In genomic region chr6:69735029-69735428, GRCh38 we compare ENCODE assay signal across 21 cellular contexts.
"Had no signal": no experiment of that assay in that cellular context is flagged by ENCODE, and none has a peak within 500 bp of the region (broad histone marks: within the 10 kb centered on the region; RNA-seq: fewer than 3 reads in every experiment).

No MANE protein-coding gene starts in this region.

- FAIRE-seq: keratinocyte had no signal

- H3K36me3 ChIP-seq: cardiac muscle cell, ovary had no signal

- H3K9me3 ChIP-seq: ovary, vagina had no signal

- H3K27me3 Mint-ChIP-seq: effector memory CD8-positive, alpha-beta T cell; memory B cell; naive B cell; stimulated activated naive CD8-positive, alpha-beta T cell treated with anti-CD3 and anti-CD28 coated beads, Interleukin-15, amount 100 ng/mL, for 72 hours had no signal

- H3K27ac Mint-ChIP-seq: activated naive CD4-positive, alpha-beta T cell treated with anti-CD3 and anti-CD28 coated beads for 36 hours; stimulated activated naive CD8-positive, alpha-beta T cell treated with anti-CD3 and anti-CD28 coated beads, Interleukin-15, amount 100 ng/mL, for 72 hours had no signal

- H3K36me3 Mint-ChIP-seq: naive B cell had no signal

- H3K4me2 ChIP-seq: smooth muscle cell had no signal

- H3K4me3 Mint-ChIP-seq: activated naive CD4-positive, alpha-beta T cell treated with anti-CD3 and anti-CD28 coated beads for 36 hours; activated T-cell treated with anti-CD3 and anti-CD28 coated beads, Interleukin-2, amount 50 U/mL, for 4 hours; effector memory CD8-positive, alpha-beta T cell; memory B cell; naive B cell; stimulated activated naive CD8-positive, alpha-beta T cell treated with anti-CD3 and anti-CD28 coated beads, Interleukin-15, amount 100 ng/mL, for 72 hours had no signal

- H3K9me3 Mint-ChIP-seq: activated naive CD4-positive, alpha-beta T cell treated with anti-CD3 and anti-CD28 coated beads for 36 hours; activated T-cell treated with anti-CD3 and anti-CD28 coated beads, Interleukin-2, amount 50 U/mL, for 4 hours; effector memory CD8-positive, alpha-beta T cell; memory B cell; naive B cell; stimulated activated naive CD8-positive, alpha-beta T cell treated with anti-CD3 and anti-CD28 coated beads, Interleukin-15, amount 100 ng/mL, for 72 hours had no signal

- H3K4me1 ChIP-seq: vagina had no signal

- DNase-seq: activated CD4-positive, alpha-beta T cell treated with anti-CD3 and anti-CD28 coated beads, Interleukin-2, amount 50 U/mL, for 1 hour; activated CD8-positive, alpha-beta memory T cell treated with anti-CD3 and anti-CD28 coated beads, Interleukin-2, amount 50 U/mL, for 4 hours; activated naive CD4-positive, alpha-beta T cell treated with anti-CD3 and anti-CD28 coated beads for 36 hours; activated T-cell treated with anti-CD3 and anti-CD28 coated beads, Interleukin-2, amount 50 U/mL, for 4 hours; effector memory CD8-positive, alpha-beta T cell; foreskin fibroblast; glutamatergic neuron; hippocampal formation; left ventricle myocardium superior; naive B cell; ovary; stimulated activated CD4-positive, alpha-beta T cell treated with anti-CD3 and anti-CD28 coated beads, Interleukin-4, amount 100 ng/mL, for 1 hour; stimulated activated naive CD8-positive, alpha-beta T cell treated with anti-CD3 and anti-CD28 coated beads, Interleukin-15, amount 100 ng/mL, for 72 hours; T-helper 1 cell had no signal

- ATAC-seq: activated CD4-positive, CD25-positive, alpha-beta regulatory T cell treated with anti-CD3 and anti-CD28 coated beads, Interleukin-2, amount 50 U/mL, for 24 hours; activated T-cell treated with anti-CD3 and anti-CD28 coated beads, Interleukin-2, amount 50 U/mL, for 4 hours; effector memory CD8-positive, alpha-beta T cell; left ventricle myocardium superior; sciatic nerve; stimulated activated naive CD8-positive, alpha-beta T cell treated with anti-CD3 and anti-CD28 coated beads, Interleukin-15, amount 100 ng/mL, for 72 hours had no signal

- H3K4me3 ChIP-seq: cardiac muscle cell, ovary, smooth muscle cell, vagina had no signal

- H3K27ac ChIP-seq: cardiac muscle cell, ovary, vagina had no signal

- H3K27me3 ChIP-seq: cardiac muscle cell, ovary, vagina had no signal
